ENCODE assay signal across 1 cellular context in genomic region chr15:53447053-53447574, GRCh38.
TF ChIP-seq lines count a peak whose summit lies in the region.

No MANE protein-coding gene starts in this region.

TF ChIP-seq in H1, 55 proteins besides CTCF, POLR2A, EP300 and RAD21 (continued from another document):
- TF ChIP-seq SAP30 (IDR thresholded peaks at IDR 0.05; ENCODE audit: insufficient read depth, insufficient replicate concordance, low read length), result no peak
